ENCODE assay signal across 8 cellular contexts in the genomic region with DNA sequence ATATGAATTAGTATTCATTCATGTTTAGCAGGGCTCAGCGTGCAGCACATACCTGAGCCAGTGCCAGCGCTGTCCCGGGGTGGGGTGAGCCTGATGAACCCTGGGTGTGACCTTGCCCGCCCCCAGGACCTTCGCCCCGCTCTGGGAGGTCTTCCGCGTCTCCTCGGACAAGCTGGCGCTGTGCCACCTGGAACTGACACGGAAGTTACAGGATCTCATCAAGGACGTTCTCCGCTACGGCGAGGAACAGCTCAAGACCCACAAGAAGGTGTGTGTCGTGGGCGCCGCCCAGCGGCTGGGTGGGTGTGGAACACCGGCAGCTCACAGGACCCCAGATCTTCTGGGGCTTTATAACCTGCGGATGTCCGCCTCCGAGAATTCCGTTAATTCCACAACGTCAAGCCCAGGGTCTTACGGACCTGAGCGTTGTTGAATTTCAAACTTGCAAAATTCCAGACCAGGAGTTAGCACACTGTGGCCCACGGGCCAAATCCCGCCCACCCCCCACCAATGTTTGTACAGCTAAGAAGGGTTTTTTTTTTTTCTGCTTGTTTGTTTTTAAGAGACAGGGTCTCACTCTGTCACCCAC. TPM values are rescaled to one million over a fixed set of nuclear protein-coding genes. Genes with fewer than 3 reads are reported as not detected.
DNase-seq lines count a peak whose midpoint lies in the region; ATAC-seq and TF ChIP-seq lines count a peak whose summit lies in the region.

No MANE protein-coding gene starts in this region.

- peak; percentile 61 for ATAC-seq in activated CD4-positive, alpha-beta T cell treated with anti-CD3 and anti-CD28 coated beads for 36 hours
- peak; percentile 79 for ATAC-seq in WTC11
- ATAC-seq in effector memory CD8-positive, alpha-beta T cell (replicated peaks) = no peak

- H3K4me1 Mint-ChIP-seq in activated CD4-positive, alpha-beta T cell treated with anti-CD3 and anti-CD28 coated beads for 36 hours = peaks cover 5% of the 10 kb centered on the region
- H3K4me1 Mint-ChIP-seq in WTC11 (peaks cover 12% of the 10 kb centered on the region), nephron progenitor cell (peaks cover 11% of the 10 kb centered on the region)
- peaks cover 0 to 4% of the 10 kb centered on the region in 2 donors for H3K4me1 Mint-ChIP-seq in effector memory CD8-positive, alpha-beta T cell (ENCODE audit: low read depth in 2 of 2)

- no peak overlapping the region for H3K27ac Mint-ChIP-seq in activated CD4-positive, alpha-beta T cell treated with anti-CD3 and anti-CD28 coated beads for 36 hours
- H3K27ac Mint-ChIP-seq in WTC11 (no peak overlapping the region), nephron progenitor cell (no peak overlapping the region)
- H3K27ac Mint-ChIP-seq in effector memory CD8-positive, alpha-beta T cell = no peak overlapping the region

- peak; percentile 71 for DNase-seq in activated CD4-positive, alpha-beta T cell treated with anti-CD3 and anti-CD28 coated beads for 36 hours
- no peak for DNase-seq in activated CD4-positive, alpha-beta T cell treated with anti-CD3 and anti-CD28 coated beads for 1 hour
- peak; percentile 63 for DNase-seq in NCI-H1694 treated with DMSO at 0.1 percent for 48 hours (lab: John Stamatoyannopoulos, UW)
- peak; percentile 94 for DNase-seq in WTC11 (ENCODE audit: low spot score)
- DNase-seq in fibroblast of the conjunctiva (ENCODE audit: low read depth) = peak; percentile 75
- DNase-seq in nephron progenitor cell = peak; percentile 86
- no peak for DNase-seq in effector memory CD8-positive, alpha-beta T cell
- no peak for DNase-seq in occipital lobe (lab: John Stamatoyannopoulos, UW)

- intact Hi-C loops in activated CD4-positive, alpha-beta T cell treated with anti-CD3 and anti-CD28 coated beads for 36 hours (cut with DNase I, micrococcal nuclease) = loop anchor here in 1 of 2 experiments (1.0 kb wide), 1 partner anchor 62 kb away; no protein-coding TSS in a partner anchor

- no peak overlapping the region for H3K4me3 Mint-ChIP-seq in activated CD4-positive, alpha-beta T cell treated with anti-CD3 and anti-CD28 coated beads for 36 hours
- H3K4me3 Mint-ChIP-seq in WTC11 (peak overlapping the region; percentile 41), nephron progenitor cell (peak overlapping the region; percentile 59)
- H3K4me3 Mint-ChIP-seq in effector memory CD8-positive, alpha-beta T cell = no peak overlapping the region

- peaks cover 50% of the 10 kb centered on the region for H3K36me3 Mint-ChIP-seq in activated CD4-positive, alpha-beta T cell treated with anti-CD3 and anti-CD28 coated beads for 36 hours (ENCODE audit: low read depth)
- H3K36me3 Mint-ChIP-seq in WTC11 (peaks cover 3% of the 10 kb centered on the region; the same call in 1 of the 2 replicates), nephron progenitor cell (ENCODE audit: low read depth) (no peaks in the 10 kb centered on the region)
- H3K36me3 Mint-ChIP-seq in effector memory CD8-positive, alpha-beta T cell (ENCODE audit: insufficient read depth) = peaks cover 94% of the 10 kb centered on the region

- H3K9me3 Mint-ChIP-seq in activated CD4-positive, alpha-beta T cell treated with anti-CD3 and anti-CD28 coated beads for 36 hours (ENCODE audit: low read depth) = no peaks in the 10 kb centered on the region
- H3K9me3 Mint-ChIP-seq in WTC11 (no peaks in the 10 kb centered on the region), nephron progenitor cell (no peaks in the 10 kb centered on the region)
- no peaks in the 10 kb centered on the region for H3K9me3 Mint-ChIP-seq in effector memory CD8-positive, alpha-beta T cell

- POLR2A ChIA-PET in activated CD4-positive, alpha-beta T cell treated with anti-CD3 and anti-CD28 coated beads for 36 hours (lab: Charles Lee) = no interaction called here
- POLR2A ChIA-PET in WTC11 (lab: Charles Lee) = interaction anchor here (0.6 to 1.4 kb wide), 3 partner anchors 11 to 332 kb away, joined by 3 to 5 read pairs (median 3); no protein-coding TSS in a partner anchor

- CTCF ChIA-PET in activated CD4-positive, alpha-beta T cell treated with anti-CD3 and anti-CD28 coated beads for 36 hours (lab: Charles Lee) = interaction anchor here (0.6 to 2.8 kb wide), 5 partner anchors 24 to 85 kb away, joined by 3 to 23 read pairs (median 3); no protein-coding TSS in a partner anchor
- CTCF ChIA-PET in WTC11 (lab: Charles Lee) = interaction anchor here (0.5 to 2.2 kb wide), 64 partner anchors 9 to 325 kb away, joined by 3 to 48 read pairs (median 6); a partner anchor contains a TSS

- peak; percentile 59; the same call in 1 of the 2 replicates for TF ChIP-seq CTCF in WTC11 (IDR thresholded peaks at IDR 0.05)
- TF ChIP-seq CTCF in nephron progenitor cell (IDR thresholded peaks at IDR 0.05) = peak; percentile 82

- no peaks in the 10 kb centered on the region for H3K27me3 Mint-ChIP-seq in activated CD4-positive, alpha-beta T cell treated with anti-CD3 and anti-CD28 coated beads for 36 hours
- no peaks in the 10 kb centered on the region for H3K27me3 Mint-ChIP-seq in WTC11 (ENCODE audit: low read depth)
- peaks cover 44% of the 10 kb centered on the region for H3K27me3 Mint-ChIP-seq in nephron progenitor cell (ENCODE audit: low read depth, poor library complexity)
- no peaks in the 10 kb centered on the region for H3K27me3 Mint-ChIP-seq in effector memory CD8-positive, alpha-beta T cell

TF ChIP-seq in WTC11, 78 proteins besides CTCF, POLR2A, EP300 and RAD21:
- TF ChIP-seq NR1H2 (CRISPR knock-in tag; IDR thresholded peaks at IDR 0.05) (no peak), ETV6 (CRISPR knock-in tag; IDR thresholded peaks at IDR 0.05) (peak; percentile 82), FOXK1 (CRISPR knock-in tag; IDR thresholded peaks at IDR 0.05) (0 out of 2 replicates have a peak, but pooled peaks have one; percentile 13), SP1 (CRISPR knock-in tag; conservative IDR thresholded peaks at IDR 0.05) (0 out of 2 replicates have a peak, but pooled peaks have one; percentile 50)

RNA-seq across cellular contexts. Expression of a gene that starts 15.4 kb away (rescaled TPM):
- total RNA-seq in activated CD4-positive, alpha-beta T cell treated with anti-CD3 and anti-CD28 coated beads for 36 hours = 10 to 100 TPM; 50.5 to 51.8 TPM
- total RNA-seq in WTC11 (2021) (22.8 to 26.8 TPM (median 25.1 TPM) in 3 replicates), occipital lobe (24.6 TPM)

RNA-seq across cellular contexts. Expression of a gene that starts 28.3 kb away (rescaled TPM):
- under 1 TPM; 0.75 to 0.95 TPM for total RNA-seq in activated CD4-positive, alpha-beta T cell treated with anti-CD3 and anti-CD28 coated beads for 36 hours
- total RNA-seq in WTC11 (2021) (1.2 to 1.9 TPM (median 1.3 TPM) in 3 replicates), occipital lobe (not detected)

RNA-seq across cellular contexts. Expression of a gene that starts 47.4 kb away (rescaled TPM):
- total RNA-seq in activated CD4-positive, alpha-beta T cell treated with anti-CD3 and anti-CD28 coated beads for 36 hours = 10 to 100 TPM; 57.6 to 79.3 TPM
- total RNA-seq in WTC11 (2021) (115 to 124 TPM (median 120 TPM) in 3 replicates), occipital lobe (42.0 TPM)

RNA-seq across cellular contexts. Expression of a gene that starts 54.7 kb away (rescaled TPM):
- 1 to 10 TPM; 6.9 to 9.7 TPM for total RNA-seq in activated CD4-positive, alpha-beta T cell treated with anti-CD3 and anti-CD28 coated beads for 36 hours
- 0.79 to 1.2 TPM (median 1.2 TPM) in 3 replicates for total RNA-seq in WTC11 (2021)
- total RNA-seq in occipital lobe = not detected

Comparison
In these comparisons a context has a peak if more than half of its experiments do, and no peak if none do; other contexts are left out.
1. DNase-seq: peak in activated CD4-positive, alpha-beta T cell treated with anti-CD3 and anti-CD28 coated beads for 36 hours (single experiment), NCI-H1694 treated with DMSO at 0.1 percent for 48 hours (single experiment), WTC11 (single experiment), fibroblast of the conjunctiva (single experiment) and nephron progenitor cell (single experiment); none in activated CD4-positive, alpha-beta T cell treated with anti-CD3 and anti-CD28 coated beads for 1 hour (single experiment), effector memory CD8-positive, alpha-beta T cell (0 of 3) and occipital lobe (single experiment).
2. H3K4me3 Mint-ChIP-seq: peak in WTC11 (single experiment) and nephron progenitor cell (single experiment); none in activated CD4-positive, alpha-beta T cell treated with anti-CD3 and anti-CD28 coated beads for 36 hours (single experiment) and effector memory CD8-positive, alpha-beta T cell (0 of 2).